ENCODE assay signal across 9 cellular contexts in genomic region chr5:135246923-135247795, GRCh38.
DNase-seq lines count a peak whose midpoint lies in the region; ATAC-seq and FAIRE-seq lines count a peak whose summit lies in the region.
"Had no signal": no experiment of that assay in that cellular context is flagged by ENCODE, and none has a peak within 500 bp of the region (broad histone marks: within the 10 kb centered on the region; RNA-seq: fewer than 3 reads in every experiment).

No MANE protein-coding gene starts in this region.

- no peaks in the 10 kb centered on the region for H3K27me3 Mint-ChIP-seq in activated T-helper 17 cell treated with anti-CD3 and anti-CD28 coated beads, Interleukin-2, amount 50 U/mL, for 72 hours
- H3K27me3 Mint-ChIP-seq in naive thymus-derived CD8-positive, alpha-beta T cell = peaks cover 0 to 2% (median 0%) of the 10 kb centered on the region in 5 donors
- H3K27me3 Mint-ChIP-seq: activated naive CD4-positive, alpha-beta T cell treated with anti-CD3 and anti-CD28 coated beads, Interleukin-2, amount 50 U/mL, for 24 hours had no signal

- peaks cover 1% of the 10 kb centered on the region for H3K27me3 ChIP-seq in H7 (ENCODE audit: control insufficient read depth, insufficient read depth, low read length)

- peak; percentile 59 for FAIRE-seq in HTR-8/SVneo (lab: Jason Lieb, UNC)

- POLR2A ChIA-PET in naive thymus-derived CD8-positive, alpha-beta T cell (lab: Charles Lee) = no interaction called here

- H3K27ac Mint-ChIP-seq in activated T-helper 17 cell treated with anti-CD3 and anti-CD28 coated beads, Interleukin-2, amount 50 U/mL, for 72 hours = no peak overlapping the region
- H3K27ac Mint-ChIP-seq in naive thymus-derived CD8-positive, alpha-beta T cell = no peak overlapping the region
- H3K27ac Mint-ChIP-seq: activated naive CD4-positive, alpha-beta T cell treated with anti-CD3 and anti-CD28 coated beads, Interleukin-2, amount 50 U/mL, for 24 hours had no signal

- no peaks in the 10 kb centered on the region for H3K36me3 Mint-ChIP-seq in activated T-helper 17 cell treated with anti-CD3 and anti-CD28 coated beads, Interleukin-2, amount 50 U/mL, for 72 hours (ENCODE audit: low read depth)
- H3K36me3 Mint-ChIP-seq in naive thymus-derived CD8-positive, alpha-beta T cell = no peaks in the 10 kb centered on the region
- H3K36me3 Mint-ChIP-seq: activated naive CD4-positive, alpha-beta T cell treated with anti-CD3 and anti-CD28 coated beads, Interleukin-2, amount 50 U/mL, for 24 hours had no signal

- no peaks in the 10 kb centered on the region for H3K4me1 Mint-ChIP-seq in activated T-helper 17 cell treated with anti-CD3 and anti-CD28 coated beads, Interleukin-2, amount 50 U/mL, for 72 hours
- H3K4me1 Mint-ChIP-seq in naive thymus-derived CD8-positive, alpha-beta T cell = no peaks in the 10 kb centered on the region
- H3K4me1 Mint-ChIP-seq: activated naive CD4-positive, alpha-beta T cell treated with anti-CD3 and anti-CD28 coated beads, Interleukin-2, amount 50 U/mL, for 24 hours had no signal

- H3K36me3 ChIP-seq in H7 (replicated peaks; ENCODE audit: control insufficient read depth, insufficient read depth, low read length) = no peaks in the 10 kb centered on the region

- no peak overlapping the region for H3K4me3 ChIP-seq in H7 (ENCODE audit: insufficient read depth, low read depth, low read length)

- no peak overlapping the region for H3K4me3 Mint-ChIP-seq in activated T-helper 17 cell treated with anti-CD3 and anti-CD28 coated beads, Interleukin-2, amount 50 U/mL, for 72 hours
- no peak overlapping the region for H3K4me3 Mint-ChIP-seq in naive thymus-derived CD8-positive, alpha-beta T cell
- H3K4me3 Mint-ChIP-seq: activated naive CD4-positive, alpha-beta T cell treated with anti-CD3 and anti-CD28 coated beads, Interleukin-2, amount 50 U/mL, for 24 hours had no signal

- H3K9me3 Mint-ChIP-seq in activated T-helper 17 cell treated with anti-CD3 and anti-CD28 coated beads, Interleukin-2, amount 50 U/mL, for 72 hours = no peaks in the 10 kb centered on the region
- peaks cover 0 to under 1% (median 0%) of the 10 kb centered on the region in 9 donors for H3K9me3 Mint-ChIP-seq in naive thymus-derived CD8-positive, alpha-beta T cell
- H3K9me3 Mint-ChIP-seq: activated naive CD4-positive, alpha-beta T cell treated with anti-CD3 and anti-CD28 coated beads, Interleukin-2, amount 50 U/mL, for 24 hours had no signal

- ATAC-seq in activated T-helper 17 cell treated with anti-CD3 and anti-CD28 coated beads, Interleukin-2, amount 50 U/mL, for 72 hours (replicated peaks) = peak; percentile 57
- ATAC-seq in naive thymus-derived CD8-positive, alpha-beta T cell = no peak

- DNase-seq in AG20443 (ENCODE audit: low spot score) (peak; percentile 82), HTR-8/SVneo (ENCODE audit: insufficient read length, low spot score) (peak; percentile 82), kidney tubule cell (ENCODE audit: low spot score) (peak; percentile 89), SHP77 treated with DMSO at 0.1 percent for 48 hours (lab: John Stamatoyannopoulos, UW) (no peak), H7 (no peak), DMS153 treated with DMSO at 0.1 percent for 48 hours (lab: John Stamatoyannopoulos, UW; ENCODE audit: unreplicated experiment) (no peak)
- no peak for DNase-seq in naive thymus-derived CD8-positive, alpha-beta T cell

Comparison
In these comparisons a context has a peak if more than half of its experiments do, and no peak if none do; other contexts are left out.
1. DNase-seq: peak in AG20443 (single experiment), HTR-8/SVneo (single experiment) and kidney tubule cell (single experiment); none in SHP77 treated with DMSO at 0.1 percent for 48 hours (single experiment), H7 (single experiment), naive thymus-derived CD8-positive, alpha-beta T cell (0 of 10) and DMS153 treated with DMSO at 0.1 percent for 48 hours (single experiment).